16 cellular contexts compared by ENCODE assay signal in the genomic region with DNA sequence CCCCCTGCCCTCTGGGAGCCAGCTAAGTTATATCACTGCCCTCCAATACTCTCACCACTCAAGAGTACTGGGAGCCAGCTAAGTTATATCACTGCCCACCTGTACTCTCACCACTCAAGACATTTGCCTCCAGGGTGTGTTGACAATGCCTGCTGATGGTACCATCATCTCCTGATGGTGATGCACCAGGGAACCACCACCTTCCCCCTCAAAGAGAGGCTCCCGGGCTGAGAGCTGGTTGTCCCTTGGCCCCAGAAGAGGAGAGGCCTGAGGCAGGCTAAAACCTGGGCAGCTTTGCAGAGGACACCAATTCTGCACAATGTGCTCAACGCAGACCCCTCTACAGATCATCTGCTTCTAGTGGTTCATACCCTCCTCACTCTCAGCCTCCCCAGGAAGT.
"Had no signal": no experiment of that assay in that cellular context is flagged by ENCODE, and none has a peak within 500 bp of the region (broad histone marks: within the 10 kb centered on the region; RNA-seq: fewer than 3 reads in every experiment).

No MANE protein-coding gene starts in this region.

- H3K4me3 Mint-ChIP-seq: activated B cell treated with CpG ODN at 0.5 μM for 24 hours; naive B cell; T-helper 2 cell treated with Interferon-gamma antibody and Interleukin-4, amounts not matched to agents 5 μg/mL and 100 μg/mL, for 36 hours had no signal

- H3K27me3 ChIP-seq: adrenal gland, cardiac muscle cell, esophagus muscularis mucosa, right atrium auricular region, upper lobe of right lung had no signal

- DNase-seq: activated B cell treated with CpG ODN at 0.5 μM for 24 hours; activated CD4-positive, alpha-beta T cell treated with anti-CD3 and anti-CD28 coated beads for 48 hours; activated naive CD4-positive, alpha-beta T cell treated with anti-CD3 and anti-CD28 coated beads, Interleukin-2, amount 50 U/mL, for 16 hours; hippocampal formation; mammary epithelial cell; naive B cell; nucleus accumbens; stimulated activated CD4-positive, alpha-beta T cell treated with anti-CD3 and anti-CD28 coated beads, Interleukin-4, amount 100 ng/mL, for 24 hours; stimulated activated naive CD8-positive, alpha-beta T cell treated with anti-CD3 and anti-CD28 coated beads, Interleukin-15, Interleukin-2, amounts not matched to agents 100 U/mL and 50 U/mL, for 24 hours; upper lobe of right lung had no signal

- ATAC-seq: left lobe of liver; stimulated activated naive CD8-positive, alpha-beta T cell treated with anti-CD3 and anti-CD28 coated beads, Interleukin-15, Interleukin-2, amounts not matched to agents 100 U/mL and 50 U/mL, for 24 hours; upper lobe of right lung had no signal

- H3K9me3 ChIP-seq: adrenal gland, esophagus muscularis mucosa, right atrium auricular region, upper lobe of right lung had no signal

- H3K27ac Mint-ChIP-seq: activated B cell treated with CpG ODN at 0.5 μM for 24 hours, naive B cell had no signal

- H3K4me3 ChIP-seq: adrenal gland, cardiac muscle cell, esophagus muscularis mucosa, right atrium auricular region, upper lobe of right lung had no signal

- H3K36me3 Mint-ChIP-seq: naive B cell had no signal

- H3K27me3 Mint-ChIP-seq: activated B cell treated with CpG ODN at 0.5 μM for 24 hours had no signal

- H3K9me3 Mint-ChIP-seq: activated B cell treated with CpG ODN at 0.5 μM for 24 hours; naive B cell; T-helper 2 cell treated with Interferon-gamma antibody and Interleukin-4, amounts not matched to agents 5 μg/mL and 100 μg/mL, for 36 hours had no signal

- H3K27ac ChIP-seq: cardiac muscle cell, esophagus muscularis mucosa, upper lobe of right lung had no signal
